ENCODE assay signal across 16 cellular contexts in genomic region chr3:126734324-126734723, GRCh38. TPM values are rescaled to one million over a fixed set of nuclear protein-coding genes. Genes with fewer than 3 reads are reported as not detected.
DNase-seq lines count a peak whose midpoint lies in the region; ATAC-seq and TF ChIP-seq lines count a peak whose summit lies in the region.
"Had no signal": no experiment of that assay in that cellular context is flagged by ENCODE, and none has a peak within 500 bp of the region (broad histone marks: within the 10 kb centered on the region; RNA-seq: fewer than 3 reads in every experiment).

No MANE protein-coding gene starts in this region.

- H3K4me3 ChIP-seq in right lobe of liver (no peak overlapping the region), upper lobe of right lung (no peak overlapping the region)
- H3K4me3 ChIP-seq: BLaER1, GM23248, HAP-1 had no signal

- WGBS in right lobe of liver (ENCODE audit: insufficient coverage, low coverage, low lambda C conversion rate, missing lambda C conversion rate) = 48% methylated on average over 4 of the region's 4 CpGs

- TF ChIP-seq CTCF in right lobe of liver (IDR thresholded peaks at IDR 0.05) (no peak), upper lobe of right lung (IDR thresholded peaks at IDR 0.05) (no peak)

- DNase-seq in HuH-7 (ENCODE audit: low spot score) (peak; percentile 16), left colon (no peak), right lobe of liver (no peak), posterior vena cava (ENCODE audit: low spot score) (peak; percentile 17), upper lobe of right lung (no peak)
- DNase-seq: 8988T; Calu3; CD8-positive, alpha-beta T cell; DMS79 treated with DMSO at 0.1 percent for 48 hours; GF-D8; GM23248; IMR-90 had no signal

- peaks cover 0 to 8% (median 3%) of the 10 kb centered on the region in 4 donors for H3K4me1 ChIP-seq in right lobe of liver
- no peaks in the 10 kb centered on the region for H3K4me1 ChIP-seq in upper lobe of right lung
- H3K4me1 ChIP-seq: HAP-1 had no signal

- H3K27me3 ChIP-seq in right lobe of liver (no peaks in the 10 kb centered on the region), upper lobe of right lung (no peaks in the 10 kb centered on the region)
- H3K27me3 ChIP-seq: BLaER1 had no signal

- H3K27ac ChIP-seq in right lobe of liver (no peak overlapping the region), upper lobe of right lung (no peak overlapping the region)
- H3K27ac ChIP-seq: BLaER1, GM23248 had no signal

- H3K36me3 ChIP-seq in right lobe of liver (no peaks in the 10 kb centered on the region), upper lobe of right lung (no peaks in the 10 kb centered on the region)

- ATAC-seq in left colon (peak; percentile 80), right lobe of liver (peak; percentile 84 to 98 (median 90)), HG02852 (IDR thresholded peaks at IDR 0.05; ENCODE audit: unreplicated experiment) (no peak), GM19397 (IDR thresholded peaks at IDR 0.05; ENCODE audit: unreplicated experiment) (no peak), upper lobe of right lung (no peak)
- ATAC-seq: CD8-positive, alpha-beta T cell had no signal

- intact Hi-C loops in left colon (cut with DNase I, micrococcal nuclease) (no loop called here), right lobe of liver (cut with DNase I) (no loop called here), posterior vena cava (cut with DNase I) (no loop called here), upper lobe of right lung (cut with DNase I) (no loop called here)

- no peak for TF ChIP-seq POLR2A in right lobe of liver (IDR thresholded peaks at IDR 0.05)

- H3K9me3 ChIP-seq in right lobe of liver = no peaks in the 10 kb centered on the region
- peaks cover 3% of the 10 kb centered on the region for H3K9me3 ChIP-seq in upper lobe of right lung
- H3K9me3 ChIP-seq: HAP-1 had no signal

RNA-seq across cellular contexts. Expression of gene CHCHD6, which starts 30.3 kb away (rescaled TPM):
- 10 to 100 TPM in 1 of 2 donors, 1 to 10 TPM in 1; 8.9 to 11.4 TPM for total RNA-seq in left colon
- total RNA-seq in right lobe of liver = 1 to 10 TPM; 1.7 to 5.3 (median 4.2) TPM
- total RNA-seq in posterior vena cava = 10 to 100 TPM in 1 of 2 donors, 1 to 10 TPM in 1; 7.3 to 10.1 TPM
- 17.1 TPM for total RNA-seq in upper lobe of right lung

Comparison
In these comparisons a context has a peak if more than half of its experiments do, and no peak if none do; other contexts are left out.
1. DNase-seq: peak in HuH-7 (single experiment) and posterior vena cava (single experiment); none in left colon (0 of 2), right lobe of liver (0 of 3) and upper lobe of right lung (single experiment).
2. ATAC-seq: peak in left colon (single experiment) and right lobe of liver (4 of 4); none in HG02852 (single experiment), GM19397 (single experiment) and upper lobe of right lung (single experiment).